In genomic region chr4:2222838-2223237, GRCh38 we compare ENCODE assay signal across 1 cellular context.
TF ChIP-seq lines count a peak whose summit lies in the region.

No MANE protein-coding gene starts in this region.

TF ChIP-seq in HepG2, 621 proteins besides CTCF, POLR2A, EP300 and RAD21:
- no peak for TF ChIP-seq ZBTB7A (CRISPR knock-in tag; IDR thresholded peaks at IDR 0.05)
- peak; percentile 81 for TF ChIP-seq ATF7 (IDR thresholded peaks at IDR 0.05)
- no peak for TF ChIP-seq ATF7 (CRISPR knock-in tag; IDR thresholded peaks at IDR 0.05)
